8 cellular contexts compared by ENCODE assay signal in genomic region chr13:21296991-21297390, GRCh38.
A peak's percentile ranks its signal among the peaks of the same experiment; 100 is the strongest.
DNase-seq lines count a peak whose midpoint lies in the region; TF ChIP-seq lines count a peak whose summit lies in the region.
"Not testable (repeated sequence)": the region's sequence is repeated elsewhere in the genome, so short reads cannot be mapped to it uniquely, and the experiment has no call there.

No MANE protein-coding gene starts in this region.

- not testable (repeated sequence) for DNase-seq in HFF-Myc (ENCODE audit: extremely low read depth, low read depth)
- DNase-seq in NCI-H1417 treated with DMSO at 0.1 percent for 48 hours (lab: John Stamatoyannopoulos, UW) (peak; percentile 33), SW480 (ENCODE audit: low spot score) (peak; percentile 66), amygdala (lab: John Stamatoyannopoulos, UW) (peak in 39 of 56 donors; percentile 6 to 69 (median 34)), cardiac septum (ENCODE audit: low spot score) (peak; percentile 75), testis (peak; percentile 61)

- H3K4me3 ChIP-seq in DOHH2 (ENCODE audit: low read length) (peak overlapping the region; percentile 93), testis (peak overlapping the region in 1 of 2 donors; percentile 91)
- not testable (repeated sequence) for H3K4me3 ChIP-seq in HFF-Myc (replicated peaks; ENCODE audit: low read depth, low read length); neutrophil (ENCODE audit: low read depth in 1 of 2, low read length in 1 of 2)

- not testable (repeated sequence) for TF ChIP-seq POLR2A in testis (IDR thresholded peaks at IDR 0.05)

- H3F3A ChIP-seq in DOHH2 (ENCODE audit: control insufficient read depth, insufficient read depth): not testable (repeated sequence)

- H3K27me3 ChIP-seq in DOHH2 (ENCODE audit: control insufficient read depth, low read length); neutrophil; testis: not testable (repeated sequence)

- H3K9me2 ChIP-seq in DOHH2 (replicated peaks; ENCODE audit: control insufficient read depth, low read length): not testable (repeated sequence)

- H3K27ac ChIP-seq in DOHH2 (ENCODE audit: low read depth, low read length): not testable (repeated sequence)
- H3K27ac ChIP-seq in neutrophil: peak overlapping the region; percentile 54
- peak overlapping the region in 1 of 2 donors; percentile 76 for H3K27ac ChIP-seq in testis

- peaks cover 32% of the 10 kb centered on the region for H3K79me2 ChIP-seq in DOHH2 (ENCODE audit: control insufficient read depth, low read length)

- H3K4me1 ChIP-seq in DOHH2 (ENCODE audit: control insufficient read depth, low read length): peaks cover 21% of the 10 kb centered on the region
- peaks cover 21 to 25% of the 10 kb centered on the region in 2 experiments for H3K4me1 ChIP-seq in neutrophil (ENCODE audit: control insufficient read depth in 1 of 2, insufficient read depth in 1 of 2, low read depth in 1 of 2, low read length in 1 of 2)
- not testable (repeated sequence) for H3K4me1 ChIP-seq in testis

- 8% methylated on average over 5 of the region's 5 CpGs for WGBS in testis, 2 donors

- H3K4me2 ChIP-seq in DOHH2 (ENCODE audit: low read length): peak overlapping the region; percentile 68

- intact Hi-C loops in cardiac septum (cut with DNase I): loop anchor here (1.0 to 5.0 kb wide), 2 partner anchors 160 to 180 kb away; partner anchors contain the start of gene ZDHHC20
- intact Hi-C loops in testis (cut with DNase I; ENCODE audit: low total_unique reads): loop anchor here (5.0 kb wide), 1 partner anchor 180 kb away; no protein-coding TSS in a partner anchor

- peak; percentile 63 for TF ChIP-seq CTCF in DOHH2 (IDR thresholded peaks at IDR 0.05; ENCODE audit: low read depth, low read length, poor library complexity, severe bottlenecking)
- peak; percentile 44 for TF ChIP-seq CTCF in HFF-Myc (IDR thresholded peaks at IDR 0.05; ENCODE audit: low read depth, low read length, missing control alignments)
- TF ChIP-seq CTCF in neutrophil (IDR thresholded peaks at IDR 0.05): not testable (repeated sequence)
- TF ChIP-seq CTCF in testis (IDR thresholded peaks at IDR 0.05): peak in 2 of 3 experiments; percentile 11 to 12

- not testable (repeated sequence) for H3K36me3 ChIP-seq in DOHH2 (ENCODE audit: control insufficient read depth, low read length); neutrophil; testis (ENCODE audit: low read depth, missing control alignments)

- H4K20me1 ChIP-seq in DOHH2 (ENCODE audit: control insufficient read depth, insufficient read depth, low read depth, low read length): not testable (repeated sequence)

- H3K9me3 ChIP-seq in DOHH2 (ENCODE audit: control insufficient read depth, insufficient read depth, low read length); neutrophil; testis: not testable (repeated sequence)
